ENCODE assay signal across 8 cellular contexts in genomic region chr11:128290106-128290840, GRCh38.
A peak's percentile ranks its signal among the peaks of the same experiment; 100 is the strongest.
DNase-seq lines count a peak whose midpoint lies in the region; ATAC-seq and TF ChIP-seq lines count a peak whose summit lies in the region.

No MANE protein-coding gene starts in this region.

- peak overlapping the region in 3 of 7 donors; percentile 5 to 77 (median 54) for H3K27ac Mint-ChIP-seq in CD14-positive monocyte
- H3K27ac Mint-ChIP-seq in mesothelial cell of epicardium, result peak overlapping the region; percentile 71

- intact Hi-C loops in CD14-positive monocyte (cut with micrococcal nuclease), result loop anchor here (5.0 to 10.0 kb wide), 3 partner anchors 337 to 475 kb away; no protein-coding TSS in a partner anchor

- H3K4me3 Mint-ChIP-seq in CD14-positive monocyte, result peak overlapping the region; percentile 47 to 74
- no peak overlapping the region for H3K4me3 Mint-ChIP-seq in mesothelial cell of epicardium

- H3K36me3 Mint-ChIP-seq in CD14-positive monocyte (no peaks in the 10 kb centered on the region), mesothelial cell of epicardium (no peaks in the 10 kb centered on the region)

- ATAC-seq in GM19035 (IDR thresholded peaks at IDR 0.05; ENCODE audit: unreplicated experiment) (peak; percentile 86), HG03175 (IDR thresholded peaks at IDR 0.05; ENCODE audit: unreplicated experiment) (peak; percentile 86)

- peak; percentile 50 for DNase-seq in CD14-positive monocyte (ENCODE audit: low spot score)
- peak; percentile 88 for DNase-seq in NCI-H69 (lab: John Stamatoyannopoulos, UW)
- DNase-seq in activated CD4-positive, alpha-beta T cell treated with anti-CD3 and anti-CD28 coated beads, Interleukin-2, amount 50 U/mL, for 4 hours, result peak; percentile 54 to 56
- peak; percentile 42 for DNase-seq in effector CD8-positive, alpha-beta T cell (lab: John Stamatoyannopoulos, UW)
- DNase-seq in mesothelial cell of epicardium (ENCODE audit: low spot score in 2 of 2, unreplicated experiment in 2 of 2), result peak in 1 of 2 experiments; percentile 53
- peak; percentile 56 for DNase-seq in stimulated activated CD8-positive, alpha-beta memory T cell treated with anti-CD3 and anti-CD28 coated beads, Interleukin-2, amount 100 ng/mL, for 48 hours (ENCODE audit: low read depth in 2 of 2)

- H3K9me3 Mint-ChIP-seq in CD14-positive monocyte (no peaks in the 10 kb centered on the region), mesothelial cell of epicardium (no peaks in the 10 kb centered on the region)

- H3K27me3 Mint-ChIP-seq in CD14-positive monocyte (ENCODE audit: low read depth in 3 of 3) (peaks cover 0 to 4% (median 2%) of the 10 kb centered on the region in 3 donors), mesothelial cell of epicardium (ENCODE audit: low read depth) (peaks cover 2% of the 10 kb centered on the region)

- H3K4me1 Mint-ChIP-seq in CD14-positive monocyte (peaks cover 6% of the 10 kb centered on the region), mesothelial cell of epicardium (peaks cover 25% of the 10 kb centered on the region)

- TF ChIP-seq CTCF in CD14-positive monocyte (IDR thresholded peaks at IDR 0.05) (peak; percentile 84), mesothelial cell of epicardium (IDR thresholded peaks at IDR 0.05; ENCODE audit: unreplicated experiment) (peak; percentile 90)
